In genomic region chr6:16711551-16712249, GRCh38 we compare ENCODE assay signal across 1 cellular context.
TF ChIP-seq lines count a peak whose summit lies in the region.

No MANE protein-coding gene starts in this region.

TF ChIP-seq in HEK293, 187 proteins besides CTCF, POLR2A, EP300 and RAD21 (continued from another document and continues in another):
- TF ChIP-seq ZBTB11 (tag by site-specific recombination; conservative IDR thresholded peaks at IDR 0.05; ENCODE audit: low read depth) (no peak), HOXC10 (CRISPR knock-in tag; IDR thresholded peaks at IDR 0.05) (no peak), ZNF366 (tag by site-specific recombination; conservative IDR thresholded peaks at IDR 0.05) (no peak; the same call in 1 of the 2 replicates), OSR2 (tag by site-specific recombination; IDR thresholded peaks at IDR 0.05) (peak; percentile 81), ZNF202 (tag by site-specific recombination; IDR thresholded peaks at IDR 0.05; ENCODE audit: borderline replicate concordance) (no peak), ZNF677 (tag by site-specific recombination; IDR thresholded peaks at IDR 0.05) (no peak), ZNF391 (tag by site-specific recombination; IDR thresholded peaks at IDR 0.05; ENCODE audit: borderline replicate concordance, low read depth) (no peak), ZNF670 (tag by site-specific recombination; IDR thresholded peaks at IDR 0.05; ENCODE audit: low read depth) (no peak), ZBTB8A (tag by site-specific recombination; IDR thresholded peaks at IDR 0.05) (no peak), GLI4 (tag by site-specific recombination; IDR thresholded peaks at IDR 0.05) (no peak), ZNF184 (tag by site-specific recombination; IDR thresholded peaks at IDR 0.05) (no peak), ZNF654 (tag by site-specific recombination; IDR thresholded peaks at IDR 0.05; ENCODE audit: low read depth) (peak; percentile 53), ZBTB26 (tag by site-specific recombination; optimal IDR thresholded peaks at IDR 0.05) (no peak), ZNF341 (tag by site-specific recombination; IDR thresholded peaks at IDR 0.05; ENCODE audit: low read depth) (no peak), ZNF239 (tag by site-specific recombination; IDR thresholded peaks at IDR 0.05) (no peak), ZNF248 (tag by site-specific recombination; IDR thresholded peaks at IDR 0.05) (no peak), GLIS1 (tag by site-specific recombination; IDR thresholded peaks at IDR 0.05) (no peak), ZNF133 (tag by site-specific recombination; IDR thresholded peaks at IDR 0.05) (no peak), ZSCAN18 (tag by site-specific recombination; IDR thresholded peaks at IDR 0.05) (no peak), ZNF121 (tag by site-specific recombination; IDR thresholded peaks at IDR 0.05) (no peak), TRIM28 (IDR thresholded peaks at IDR 0.05; ENCODE audit: borderline replicate concordance, low read length) (no peak), ZNF555 (tag by site-specific recombination; conservative IDR thresholded peaks at IDR 0.05) (no peak), ZNF571 (tag by site-specific recombination; IDR thresholded peaks at IDR 0.05) (no peak), ZNF560 (tag by site-specific recombination; IDR thresholded peaks at IDR 0.05; ENCODE audit: borderline replicate concordance) (no peak), ZNF324 (tag by site-specific recombination; IDR thresholded peaks at IDR 0.05) (no peak), SALL2 (tag by site-specific recombination; IDR thresholded peaks at IDR 0.05; ENCODE audit: borderline replicate concordance) (no peak), YY2 (tag by site-specific recombination; IDR thresholded peaks at IDR 0.05) (no peak), TCF7L2 (IDR thresholded peaks at IDR 0.05; ENCODE audit: borderline replicate concordance, low read depth, low read length) (no peak), REST (tag by site-specific recombination; IDR thresholded peaks at IDR 0.05) (no peak), ZBTB17 (tag by site-specific recombination; IDR thresholded peaks at IDR 0.05) (peak; percentile 81), ZXDB (tag by site-specific recombination; IDR thresholded peaks at IDR 0.05) (peak; percentile 47), ZNF18 (tag by site-specific recombination; IDR thresholded peaks at IDR 0.05) (no peak), WT1 (tag by site-specific recombination; IDR thresholded peaks at IDR 0.05) (peak; percentile 85), ZNF529 (tag by site-specific recombination; IDR thresholded peaks at IDR 0.05; ENCODE audit: insufficient replicate concordance) (no peak), ZNF704 (tag by site-specific recombination; IDR thresholded peaks at IDR 0.05) (no peak), ZFP3 (tag by site-specific recombination; IDR thresholded peaks at IDR 0.05; ENCODE audit: low read depth) (no peak), ZNF600 (tag by site-specific recombination; IDR thresholded peaks at IDR 0.05) (peak; percentile 22; the same call in 1 of the 2 replicates), ZBTB21 (tag by site-specific recombination; IDR thresholded peaks at IDR 0.05) (no peak), ZNF501 (tag by site-specific recombination; IDR thresholded peaks at IDR 0.05) (no peak), RBAK (tag by site-specific recombination; IDR thresholded peaks at IDR 0.05) (no peak), ZNF530 (tag by site-specific recombination; IDR thresholded peaks at IDR 0.05; ENCODE audit: low read depth) (no peak), ELK4 (IDR thresholded peaks at IDR 0.05; ENCODE audit: borderline replicate concordance, low read depth, low read length) (no peak), ZNF221 (tag by site-specific recombination; IDR thresholded peaks at IDR 0.05; ENCODE audit: borderline replicate concordance) (no peak), ZBTB49 (tag by site-specific recombination; IDR thresholded peaks at IDR 0.05; ENCODE audit: low read depth) (no peak), ZNF585B (tag by site-specific recombination; IDR thresholded peaks at IDR 0.05) (no peak), ZNF513 (tag by site-specific recombination; IDR thresholded peaks at IDR 0.05) (no peak), ZNF362 (tag by site-specific recombination; IDR thresholded peaks at IDR 0.05) (0 out of 2 replicates have a peak, but pooled peaks have one; percentile 10), EGR2 (tag by site-specific recombination; IDR thresholded peaks at IDR 0.05; ENCODE audit: low read depth) (no peak)
